Comparison of ENCODE assay signal across 3 cellular contexts in the genomic region with DNA sequence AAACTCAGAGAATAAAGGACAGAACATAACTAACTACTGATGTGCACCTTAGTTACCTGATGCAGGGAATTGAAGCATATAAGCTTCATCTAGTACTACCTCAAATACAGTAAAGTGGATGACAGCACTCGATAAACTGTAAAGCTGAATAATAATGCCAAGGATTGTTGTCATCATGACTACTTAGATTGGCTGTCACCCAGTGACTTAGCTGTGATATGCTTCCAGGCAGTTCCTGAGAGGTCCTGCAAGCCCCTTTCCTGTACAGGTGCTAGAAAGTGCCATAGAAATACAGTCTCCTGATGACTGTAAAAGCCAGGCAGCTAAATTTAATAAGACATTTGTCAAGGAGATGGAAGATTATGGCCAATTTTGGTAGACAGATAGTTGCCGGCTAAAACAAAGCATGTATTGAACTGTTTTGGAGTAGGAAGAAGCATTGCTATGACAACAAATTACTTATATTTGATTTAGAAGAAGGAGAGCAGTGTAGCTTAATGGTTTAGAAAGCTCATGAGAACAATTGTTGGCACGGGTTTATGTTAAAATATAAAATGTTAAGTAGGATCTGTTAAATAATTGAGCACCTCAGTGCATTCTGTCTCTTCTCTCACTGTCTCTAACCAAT.
TF ChIP-seq lines count a peak whose summit lies in the region.

No MANE protein-coding gene starts in this region.

TF ChIP-seq in SK-N-SH treated with all-trans-retinoic acid at 6 μM for 48 hours, 23 proteins besides CTCF, POLR2A, EP300 and RAD21 (continues in another document):
- TF ChIP-seq, protein P1, sequence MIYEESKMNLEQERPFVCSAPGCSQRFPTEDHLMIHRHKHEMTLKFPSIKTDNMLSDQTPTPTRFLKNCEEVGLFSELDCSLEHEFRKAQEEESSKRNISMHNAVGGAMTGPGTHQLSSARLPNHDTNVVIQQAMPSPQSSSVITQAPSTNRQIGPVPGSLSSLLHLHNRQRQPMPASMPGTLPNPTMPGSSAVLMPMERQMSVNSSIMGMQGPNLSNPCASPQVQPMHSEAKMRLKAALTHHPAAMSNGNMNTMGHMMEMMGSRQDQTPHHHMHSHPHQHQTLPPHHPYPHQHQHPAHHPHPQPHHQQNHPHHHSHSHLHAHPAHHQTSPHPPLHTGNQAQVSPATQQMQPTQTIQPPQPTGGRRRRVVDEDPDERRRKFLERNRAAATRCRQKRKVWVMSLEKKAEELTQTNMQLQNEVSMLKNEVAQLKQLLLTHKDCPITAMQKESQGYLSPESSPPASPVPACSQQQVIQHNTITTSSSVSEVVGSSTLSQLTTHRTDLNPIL (CRISPR knock-in tag; IDR thresholded peaks at IDR 0.05; ENCODE audit: low read depth) = no peak
- TF ChIP-seq, protein P2, sequence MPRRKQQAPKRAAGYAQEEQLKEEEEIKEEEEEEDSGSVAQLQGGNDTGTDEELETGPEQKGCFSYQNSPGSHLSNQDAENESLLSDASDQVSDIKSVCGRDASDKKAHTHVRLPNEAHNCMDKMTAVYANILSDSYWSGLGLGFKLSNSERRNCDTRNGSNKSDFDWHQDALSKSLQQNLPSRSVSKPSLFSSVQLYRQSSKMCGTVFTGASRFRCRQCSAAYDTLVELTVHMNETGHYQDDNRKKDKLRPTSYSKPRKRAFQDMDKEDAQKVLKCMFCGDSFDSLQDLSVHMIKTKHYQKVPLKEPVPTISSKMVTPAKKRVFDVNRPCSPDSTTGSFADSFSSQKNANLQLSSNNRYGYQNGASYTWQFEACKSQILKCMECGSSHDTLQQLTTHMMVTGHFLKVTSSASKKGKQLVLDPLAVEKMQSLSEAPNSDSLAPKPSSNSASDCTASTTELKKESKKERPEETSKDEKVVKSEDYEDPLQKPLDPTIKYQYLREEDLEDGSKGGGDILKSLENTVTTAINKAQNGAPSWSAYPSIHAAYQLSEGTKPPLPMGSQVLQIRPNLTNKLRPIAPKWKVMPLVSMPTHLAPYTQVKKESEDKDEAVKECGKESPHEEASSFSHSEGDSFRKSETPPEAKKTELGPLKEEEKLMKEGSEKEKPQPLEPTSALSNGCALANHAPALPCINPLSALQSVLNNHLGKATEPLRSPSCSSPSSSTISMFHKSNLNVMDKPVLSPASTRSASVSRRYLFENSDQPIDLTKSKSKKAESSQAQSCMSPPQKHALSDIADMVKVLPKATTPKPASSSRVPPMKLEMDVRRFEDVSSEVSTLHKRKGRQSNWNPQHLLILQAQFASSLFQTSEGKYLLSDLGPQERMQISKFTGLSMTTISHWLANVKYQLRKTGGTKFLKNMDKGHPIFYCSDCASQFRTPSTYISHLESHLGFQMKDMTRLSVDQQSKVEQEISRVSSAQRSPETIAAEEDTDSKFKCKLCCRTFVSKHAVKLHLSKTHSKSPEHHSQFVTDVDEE (CRISPR knock-in tag; IDR thresholded peaks at IDR 0.05) = no peak
- TF ChIP-seq ISL1 (CRISPR knock-in tag; IDR thresholded peaks at IDR 0.05) (peak; percentile 68), ZFP3 (CRISPR knock-in tag; IDR thresholded peaks at IDR 0.05) (no peak)
- TF ChIP-seq, protein P3, sequence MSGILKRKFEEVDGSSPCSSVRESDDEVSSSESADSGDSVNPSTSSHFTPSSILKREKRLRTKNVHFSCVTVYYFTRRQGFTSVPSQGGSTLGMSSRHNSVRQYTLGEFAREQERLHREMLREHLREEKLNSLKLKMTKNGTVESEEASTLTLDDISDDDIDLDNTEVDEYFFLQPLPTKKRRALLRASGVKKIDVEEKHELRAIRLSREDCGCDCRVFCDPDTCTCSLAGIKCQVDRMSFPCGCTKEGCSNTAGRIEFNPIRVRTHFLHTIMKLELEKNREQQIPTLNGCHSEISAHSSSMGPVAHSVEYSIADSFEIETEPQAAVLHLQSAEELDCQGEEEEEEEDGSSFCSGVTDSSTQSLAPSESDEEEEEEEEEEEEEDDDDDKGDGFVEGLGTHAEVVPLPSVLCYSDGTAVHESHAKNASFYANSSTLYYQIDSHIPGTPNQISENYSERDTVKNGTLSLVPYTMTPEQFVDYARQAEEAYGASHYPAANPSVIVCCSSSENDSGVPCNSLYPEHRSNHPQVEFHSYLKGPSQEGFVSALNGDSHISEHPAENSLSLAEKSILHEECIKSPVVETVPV (CRISPR knock-in tag; IDR thresholded peaks at IDR 0.05) = no peak

TF ChIP-seq in SK-N-SH, 30 proteins besides CTCF, POLR2A, EP300 and RAD21:
- TF ChIP-seq, protein P4, sequence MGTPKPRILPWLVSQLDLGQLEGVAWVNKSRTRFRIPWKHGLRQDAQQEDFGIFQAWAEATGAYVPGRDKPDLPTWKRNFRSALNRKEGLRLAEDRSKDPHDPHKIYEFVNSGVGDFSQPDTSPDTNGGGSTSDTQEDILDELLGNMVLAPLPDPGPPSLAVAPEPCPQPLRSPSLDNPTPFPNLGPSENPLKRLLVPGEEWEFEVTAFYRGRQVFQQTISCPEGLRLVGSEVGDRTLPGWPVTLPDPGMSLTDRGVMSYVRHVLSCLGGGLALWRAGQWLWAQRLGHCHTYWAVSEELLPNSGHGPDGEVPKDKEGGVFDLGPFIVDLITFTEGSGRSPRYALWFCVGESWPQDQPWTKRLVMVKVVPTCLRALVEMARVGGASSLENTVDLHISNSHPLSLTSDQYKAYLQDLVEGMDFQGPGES (IDR thresholded peaks at IDR 0.05; ENCODE audit: low read depth, low read length) = no peak
- TF ChIP-seq GABPA (IDR thresholded peaks at IDR 0.05; ENCODE audit: low read depth) = no peak
- TF ChIP-seq TAF1 (IDR thresholded peaks at IDR 0.05; ENCODE audit: borderline replicate concordance, low read depth, low read length) = no peak
- no peak for TF ChIP-seq CHD2 (IDR thresholded peaks at IDR 0.05; ENCODE audit: low read length, partially characterized antibody)
- TF ChIP-seq, protein P5, sequence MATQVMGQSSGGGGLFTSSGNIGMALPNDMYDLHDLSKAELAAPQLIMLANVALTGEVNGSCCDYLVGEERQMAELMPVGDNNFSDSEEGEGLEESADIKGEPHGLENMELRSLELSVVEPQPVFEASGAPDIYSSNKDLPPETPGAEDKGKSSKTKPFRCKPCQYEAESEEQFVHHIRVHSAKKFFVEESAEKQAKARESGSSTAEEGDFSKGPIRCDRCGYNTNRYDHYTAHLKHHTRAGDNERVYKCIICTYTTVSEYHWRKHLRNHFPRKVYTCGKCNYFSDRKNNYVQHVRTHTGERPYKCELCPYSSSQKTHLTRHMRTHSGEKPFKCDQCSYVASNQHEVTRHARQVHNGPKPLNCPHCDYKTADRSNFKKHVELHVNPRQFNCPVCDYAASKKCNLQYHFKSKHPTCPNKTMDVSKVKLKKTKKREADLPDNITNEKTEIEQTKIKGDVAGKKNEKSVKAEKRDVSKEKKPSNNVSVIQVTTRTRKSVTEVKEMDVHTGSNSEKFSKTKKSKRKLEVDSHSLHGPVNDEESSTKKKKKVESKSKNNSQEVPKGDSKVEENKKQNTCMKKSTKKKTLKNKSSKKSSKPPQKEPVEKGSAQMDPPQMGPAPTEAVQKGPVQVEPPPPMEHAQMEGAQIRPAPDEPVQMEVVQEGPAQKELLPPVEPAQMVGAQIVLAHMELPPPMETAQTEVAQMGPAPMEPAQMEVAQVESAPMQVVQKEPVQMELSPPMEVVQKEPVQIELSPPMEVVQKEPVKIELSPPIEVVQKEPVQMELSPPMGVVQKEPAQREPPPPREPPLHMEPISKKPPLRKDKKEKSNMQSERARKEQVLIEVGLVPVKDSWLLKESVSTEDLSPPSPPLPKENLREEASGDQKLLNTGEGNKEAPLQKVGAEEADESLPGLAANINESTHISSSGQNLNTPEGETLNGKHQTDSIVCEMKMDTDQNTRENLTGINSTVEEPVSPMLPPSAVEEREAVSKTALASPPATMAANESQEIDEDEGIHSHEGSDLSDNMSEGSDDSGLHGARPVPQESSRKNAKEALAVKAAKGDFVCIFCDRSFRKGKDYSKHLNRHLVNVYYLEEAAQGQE (IDR thresholded peaks at IDR 0.05; ENCODE audit: low read depth, low read length) = no peak
- TF ChIP-seq SMC3 (IDR thresholded peaks at IDR 0.05; ENCODE audit: low read depth, low read length) = no peak

TF ChIP-seq in GM12878, 131 proteins besides CTCF, POLR2A, EP300 and RAD21:
- TF ChIP-seq BMI1 (IDR thresholded peaks at IDR 0.05; ENCODE audit: borderline replicate concordance) = no peak
- TF ChIP-seq ZNF274 (IDR thresholded peaks at IDR 0.05; ENCODE audit: insufficient read depth, insufficient read length) = no peak
- TF ChIP-seq NFXL1 (IDR thresholded peaks at IDR 0.05; ENCODE audit: borderline replicate concordance) = no peak
- TF ChIP-seq, protein P6, sequence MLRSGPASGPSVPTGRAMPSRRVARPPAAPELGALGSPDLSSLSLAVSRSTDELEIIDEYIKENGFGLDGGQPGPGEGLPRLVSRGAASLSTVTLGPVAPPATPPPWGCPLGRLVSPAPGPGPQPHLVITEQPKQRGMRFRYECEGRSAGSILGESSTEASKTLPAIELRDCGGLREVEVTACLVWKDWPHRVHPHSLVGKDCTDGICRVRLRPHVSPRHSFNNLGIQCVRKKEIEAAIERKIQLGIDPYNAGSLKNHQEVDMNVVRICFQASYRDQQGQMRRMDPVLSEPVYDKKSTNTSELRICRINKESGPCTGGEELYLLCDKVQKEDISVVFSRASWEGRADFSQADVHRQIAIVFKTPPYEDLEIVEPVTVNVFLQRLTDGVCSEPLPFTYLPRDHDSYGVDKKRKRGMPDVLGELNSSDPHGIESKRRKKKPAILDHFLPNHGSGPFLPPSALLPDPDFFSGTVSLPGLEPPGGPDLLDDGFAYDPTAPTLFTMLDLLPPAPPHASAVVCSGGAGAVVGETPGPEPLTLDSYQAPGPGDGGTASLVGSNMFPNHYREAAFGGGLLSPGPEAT (IDR thresholded peaks at IDR 0.05; ENCODE audit: low read depth) = no peak
- no peak for TF ChIP-seq SIX5 (IDR thresholded peaks at IDR 0.05; ENCODE audit: low read depth, low read length, severe bottlenecking)
- TF ChIP-seq, protein P7, sequence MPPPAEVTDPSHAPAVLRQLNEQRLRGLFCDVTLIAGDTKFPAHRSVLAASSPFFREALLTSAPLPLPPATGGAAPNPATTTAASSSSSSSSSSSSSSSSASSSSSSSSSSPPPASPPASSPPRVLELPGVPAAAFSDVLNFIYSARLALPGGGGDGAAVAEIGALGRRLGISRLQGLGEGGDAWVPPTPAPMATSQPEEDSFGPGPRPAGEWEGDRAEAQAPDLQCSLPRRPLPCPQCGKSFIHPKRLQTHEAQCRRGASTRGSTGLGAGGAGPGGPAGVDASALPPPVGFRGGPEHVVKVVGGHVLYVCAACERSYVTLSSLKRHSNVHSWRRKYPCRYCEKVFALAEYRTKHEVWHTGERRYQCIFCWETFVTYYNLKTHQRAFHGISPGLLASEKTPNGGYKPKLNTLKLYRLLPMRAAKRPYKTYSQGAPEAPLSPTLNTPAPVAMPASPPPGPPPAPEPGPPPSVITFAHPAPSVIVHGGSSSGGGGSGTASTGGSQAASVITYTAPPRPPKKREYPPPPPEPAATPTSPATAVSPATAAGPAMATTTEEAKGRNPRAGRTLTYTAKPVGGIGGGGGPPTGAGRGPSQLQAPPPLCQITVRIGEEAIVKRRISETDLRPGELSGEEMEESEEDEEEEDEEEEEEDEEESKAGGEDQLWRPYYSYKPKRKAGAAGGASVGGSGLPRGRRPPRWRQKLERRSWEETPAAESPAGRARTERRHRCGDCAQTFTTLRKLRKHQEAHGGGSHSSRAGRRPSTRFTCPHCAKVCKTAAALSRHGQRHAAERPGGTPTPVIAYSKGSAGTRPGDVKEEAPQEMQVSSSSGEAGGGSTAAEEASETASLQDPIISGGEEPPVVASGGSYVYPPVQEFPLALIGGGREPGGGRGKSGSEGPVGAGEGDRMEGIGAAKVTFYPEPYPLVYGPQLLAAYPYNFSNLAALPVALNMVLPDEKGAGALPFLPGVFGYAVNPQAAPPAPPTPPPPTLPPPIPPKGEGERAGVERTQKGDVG (CRISPR knock-in tag; IDR thresholded peaks at IDR 0.05) = no peak
- TF ChIP-seq, protein P8, sequence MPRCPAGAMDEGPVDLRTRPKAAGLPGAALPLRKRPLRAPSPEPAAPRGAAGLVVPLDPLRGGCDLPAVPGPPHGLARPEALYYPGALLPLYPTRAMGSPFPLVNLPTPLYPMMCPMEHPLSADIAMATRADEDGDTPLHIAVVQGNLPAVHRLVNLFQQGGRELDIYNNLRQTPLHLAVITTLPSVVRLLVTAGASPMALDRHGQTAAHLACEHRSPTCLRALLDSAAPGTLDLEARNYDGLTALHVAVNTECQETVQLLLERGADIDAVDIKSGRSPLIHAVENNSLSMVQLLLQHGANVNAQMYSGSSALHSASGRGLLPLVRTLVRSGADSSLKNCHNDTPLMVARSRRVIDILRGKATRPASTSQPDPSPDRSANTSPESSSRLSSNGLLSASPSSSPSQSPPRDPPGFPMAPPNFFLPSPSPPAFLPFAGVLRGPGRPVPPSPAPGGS (IDR thresholded peaks at IDR 0.05; ENCODE audit: borderline replicate concordance, insufficient read depth, low read depth, low read length, poor library complexity, severe bottlenecking) = no peak
- TF ChIP-seq TCF12 (IDR thresholded peaks at IDR 0.05; ENCODE audit: low read depth, low read length) = no peak
- TF ChIP-seq MTA2 (IDR thresholded peaks at IDR 0.05; ENCODE audit: low read depth) = no peak
- no peak for TF ChIP-seq BCL11A (IDR thresholded peaks at IDR 0.05; ENCODE audit: low read depth, low read length)
- TF ChIP-seq, protein P9, sequence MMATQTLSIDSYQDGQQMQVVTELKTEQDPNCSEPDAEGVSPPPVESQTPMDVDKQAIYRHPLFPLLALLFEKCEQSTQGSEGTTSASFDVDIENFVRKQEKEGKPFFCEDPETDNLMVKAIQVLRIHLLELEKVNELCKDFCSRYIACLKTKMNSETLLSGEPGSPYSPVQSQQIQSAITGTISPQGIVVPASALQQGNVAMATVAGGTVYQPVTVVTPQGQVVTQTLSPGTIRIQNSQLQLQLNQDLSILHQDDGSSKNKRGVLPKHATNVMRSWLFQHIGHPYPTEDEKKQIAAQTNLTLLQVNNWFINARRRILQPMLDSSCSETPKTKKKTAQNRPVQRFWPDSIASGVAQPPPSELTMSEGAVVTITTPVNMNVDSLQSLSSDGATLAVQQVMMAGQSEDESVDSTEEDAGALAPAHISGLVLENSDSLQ (IDR thresholded peaks at IDR 0.05) = no peak
- no peak for TF ChIP-seq EGR1 (IDR thresholded peaks at IDR 0.05; ENCODE audit: borderline replicate concordance in 1 of 2, low read depth in 2 of 2, low read length in 2 of 2)
- TF ChIP-seq LARP7 (IDR thresholded peaks at IDR 0.05) = no peak
- TF ChIP-seq CBX5 (IDR thresholded peaks at IDR 0.05; ENCODE audit: low read depth) = no peak
- TF ChIP-seq, protein P10, sequence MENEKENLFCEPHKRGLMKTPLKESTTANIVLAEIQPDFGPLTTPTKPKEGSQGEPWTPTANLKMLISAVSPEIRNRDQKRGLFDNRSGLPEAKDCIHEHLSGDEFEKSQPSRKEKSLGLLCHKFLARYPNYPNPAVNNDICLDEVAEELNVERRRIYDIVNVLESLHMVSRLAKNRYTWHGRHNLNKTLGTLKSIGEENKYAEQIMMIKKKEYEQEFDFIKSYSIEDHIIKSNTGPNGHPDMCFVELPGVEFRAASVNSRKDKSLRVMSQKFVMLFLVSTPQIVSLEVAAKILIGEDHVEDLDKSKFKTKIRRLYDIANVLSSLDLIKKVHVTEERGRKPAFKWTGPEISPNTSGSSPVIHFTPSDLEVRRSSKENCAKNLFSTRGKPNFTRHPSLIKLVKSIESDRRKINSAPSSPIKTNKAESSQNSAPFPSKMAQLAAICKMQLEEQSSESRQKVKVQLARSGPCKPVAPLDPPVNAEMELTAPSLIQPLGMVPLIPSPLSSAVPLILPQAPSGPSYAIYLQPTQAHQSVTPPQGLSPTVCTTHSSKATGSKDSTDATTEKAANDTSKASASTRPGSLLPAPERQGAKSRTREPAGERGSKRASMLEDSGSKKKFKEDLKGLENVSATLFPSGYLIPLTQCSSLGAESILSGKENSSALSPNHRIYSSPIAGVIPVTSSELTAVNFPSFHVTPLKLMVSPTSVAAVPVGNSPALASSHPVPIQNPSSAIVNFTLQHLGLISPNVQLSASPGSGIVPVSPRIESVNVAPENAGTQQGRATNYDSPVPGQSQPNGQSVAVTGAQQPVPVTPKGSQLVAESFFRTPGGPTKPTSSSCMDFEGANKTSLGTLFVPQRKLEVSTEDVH (IDR thresholded peaks at IDR 0.05; ENCODE audit: low read depth, partially characterized antibody) = no peak
